In genomic region chr3:69370156-69370944, GRCh38 we compare ENCODE assay signal across 10 cellular contexts. TPM values are rescaled to one million over a fixed set of nuclear protein-coding genes. Genes with fewer than 3 reads are reported as not detected.
DNase-seq lines count a peak whose midpoint lies in the region; ATAC-seq and TF ChIP-seq lines count a peak whose summit lies in the region.
"Had no signal": no experiment of that assay in that cellular context is flagged by ENCODE, and none has a peak within 500 bp of the region (broad histone marks: within the 10 kb centered on the region; RNA-seq: fewer than 3 reads in every experiment).

No MANE protein-coding gene starts in this region.

- peak overlapping the region; percentile 87 for H3K27ac ChIP-seq in mammary epithelial cell (ENCODE audit: insufficient read depth, low read depth, low read length)
- peak overlapping the region; percentile 24 to 61 (median 55) for H3K27ac ChIP-seq in tibial nerve
- H3K27ac ChIP-seq: PC-9 had no signal

- no peaks in the 10 kb centered on the region for H4K20me1 ChIP-seq in mammary epithelial cell (ENCODE audit: insufficient read depth, low read length)

- peak overlapping the region; percentile 7 for H3K4me3 Mint-ChIP-seq in activated T-cell treated with anti-CD3 and anti-CD28 coated beads, Interleukin-2, amount 50 U/mL, for 4 hours
- no peak overlapping the region for H3K4me3 Mint-ChIP-seq in T-helper 2 cell treated with Interferon-gamma antibody and Interleukin-4, amounts not matched to agents 5 μg/mL and 100 μg/mL, for 36 hours

- H3K4me1 ChIP-seq in mammary epithelial cell (ENCODE audit: insufficient read depth, low read length) = peaks cover 46% of the 10 kb centered on the region
- H3K4me1 ChIP-seq in tibial nerve = peaks cover 0 to 33% (median 4%) of the 10 kb centered on the region in 4 donors

- in situ Hi-C loops in mammary epithelial cell (cut with MboI; ENCODE audit: low sequenced_read_pairs in 2 of 2) = no loop called here
- in situ Hi-C loops in GM13976 (cut with MboI; ENCODE audit: low sequenced_read_pairs, unreplicated experiment) = no loop called here

- no peak for TF ChIP-seq POLR2A in tibial nerve (IDR thresholded peaks at IDR 0.05)

- H3K27ac Mint-ChIP-seq in T-helper 2 cell treated with Interferon-gamma antibody and Interleukin-4, amounts not matched to agents 5 μg/mL and 100 μg/mL, for 36 hours = no peak overlapping the region

- peak overlapping the region; percentile 46 for H2AFZ ChIP-seq in mammary epithelial cell (ENCODE audit: low read depth, low read length)
- H2AFZ ChIP-seq: PC-9 had no signal

- H3K4me3 ChIP-seq in mammary epithelial cell (replicated peaks in 1 of 3; ENCODE audit: insufficient read depth in 1 of 3, low read depth in 2 of 3, low read length in 3 of 3) (peak overlapping the region; percentile 15 to 26 (median 17)), tibial nerve (peak overlapping the region in 2 of 4 donors; percentile 6 to 23)
- H3K4me3 ChIP-seq: PC-9 had no signal

- CTCF ChIA-PET in mammary epithelial cell (lab: Charles Lee; ENCODE audit: low non-redundant PET) = interaction anchor here (0.8 kb wide), 1 partner anchor 38 kb away, joined by 5 read pairs; no protein-coding TSS in a partner anchor

- 11% methylated on average over 15 of the region's 17 CpGs for WGBS in mammary epithelial cell (ENCODE audit: low coverage, missing lambda C conversion rate)
- 36 to 37% methylated on average over 17 of the region's 17 CpGs for WGBS in tibial nerve, 2 donors

- H3K9me3 ChIP-seq in mammary epithelial cell (replicated peaks; ENCODE audit: insufficient read depth, low read length) (no peaks in the 10 kb centered on the region), tibial nerve (no peaks in the 10 kb centered on the region)

- H3K9ac ChIP-seq in mammary epithelial cell (ENCODE audit: insufficient read depth, low read length) = peak overlapping the region; percentile 73

- ATAC-seq in activated T-cell treated with anti-CD3 and anti-CD28 coated beads, Interleukin-2, amount 50 U/mL, for 4 hours = peak in 1 of 2 donors; percentile 43

- no peaks in the 10 kb centered on the region for H3K27me3 ChIP-seq in mammary epithelial cell (ENCODE audit: insufficient read depth, low read length)
- no peaks in the 10 kb centered on the region for H3K27me3 ChIP-seq in tibial nerve

- dilution Hi-C loops in mammary epithelial cell (cut with HindIII; ENCODE audit: low sequenced_read_pairs) = no loop called here

- DNase-seq in activated T-cell treated with anti-CD3 and anti-CD28 coated beads, Interleukin-2, amount 50 U/mL, for 4 hours = no peak
- no peak for DNase-seq in activated T-cell treated with anti-CD3 and anti-CD28 coated beads, Interleukin-2, amount 50 U/mL, for 1 hour
- DNase-seq in mammary epithelial cell = peak; percentile 70
- DNase-seq in lung microvascular endothelial cell (ENCODE audit: low read depth in 2 of 2) = peak; percentile 66 to 71
- peak in 1 of 2 donors; percentile 46 for DNase-seq in tibial nerve (ENCODE audit: low spot score in 2 of 2)
- no peak for DNase-seq in T-helper 2 cell treated with Interferon-gamma antibody and Interleukin-4, amounts not matched to agents 5 μg/mL and 100 μg/mL, for 36 hours (ENCODE audit: low spot score)
- DNase-seq in NCI-H1694 treated with DMSO at 0.1 percent for 48 hours (lab: John Stamatoyannopoulos, UW) = no peak
- DNase-seq in GM13976 (ENCODE audit: low spot score) = no peak
- DNase-seq: cortex of kidney had no signal

- TSS peak; percentile 64 for BruUV-seq in mammary epithelial cell (replicated peaks; lab: Mats Ljungman, UMichigan)

- no peaks in the 10 kb centered on the region for H3K9me3 Mint-ChIP-seq in activated T-cell treated with anti-CD3 and anti-CD28 coated beads, Interleukin-2, amount 50 U/mL, for 4 hours
- no peaks in the 10 kb centered on the region for H3K9me3 Mint-ChIP-seq in T-helper 2 cell treated with Interferon-gamma antibody and Interleukin-4, amounts not matched to agents 5 μg/mL and 100 μg/mL, for 36 hours

- peak overlapping the region; percentile 68 for H3K4me2 ChIP-seq in mammary epithelial cell (ENCODE audit: insufficient read depth, low read depth, low read length)
- H3K4me2 ChIP-seq: PC-9 had no signal

- intact Hi-C loops in mammary epithelial cell (cut with micrococcal nuclease) = no loop called here

- H3K36me3 Mint-ChIP-seq in activated T-cell treated with anti-CD3 and anti-CD28 coated beads, Interleukin-2, amount 50 U/mL, for 4 hours (ENCODE audit: insufficient read depth) = no peaks in the 10 kb centered on the region
- H3K36me3 Mint-ChIP-seq in T-helper 2 cell treated with Interferon-gamma antibody and Interleukin-4, amounts not matched to agents 5 μg/mL and 100 μg/mL, for 36 hours (ENCODE audit: low read depth) = no peaks in the 10 kb centered on the region

- H3K36me3 ChIP-seq in mammary epithelial cell (ENCODE audit: insufficient read depth, low read length) = no peaks in the 10 kb centered on the region
- no peaks in the 10 kb centered on the region for H3K36me3 ChIP-seq in tibial nerve

- H3K27me3 Mint-ChIP-seq in activated T-cell treated with anti-CD3 and anti-CD28 coated beads, Interleukin-2, amount 50 U/mL, for 4 hours (ENCODE audit: low read depth) = no peaks in the 10 kb centered on the region
- peaks cover 6% of the 10 kb centered on the region for H3K27me3 Mint-ChIP-seq in T-helper 2 cell treated with Interferon-gamma antibody and Interleukin-4, amounts not matched to agents 5 μg/mL and 100 μg/mL, for 36 hours (ENCODE audit: low read depth)

- H3K4me1 Mint-ChIP-seq in activated T-cell treated with anti-CD3 and anti-CD28 coated beads, Interleukin-2, amount 50 U/mL, for 4 hours (ENCODE audit: low read depth) = peaks cover 36% of the 10 kb centered on the region
- H3K4me1 Mint-ChIP-seq in T-helper 2 cell treated with Interferon-gamma antibody and Interleukin-4, amounts not matched to agents 5 μg/mL and 100 μg/mL, for 36 hours (ENCODE audit: low read depth) = peaks cover 18% of the 10 kb centered on the region

- TF ChIP-seq EP300 in tibial nerve (IDR thresholded peaks at IDR 0.05) = peak in 1 of 2 donors; percentile 50

- TF ChIP-seq CTCF in mammary epithelial cell (conservative IDR thresholded peaks at IDR 0.05 in 1 of 2, IDR thresholded peaks at IDR 0.05 in 1 of 2; ENCODE audit: extremely low read depth in 1 of 2, insufficient read depth in 1 of 2, low read depth in 1 of 2, low read length in 2 of 2) = no peak
- no peak for TF ChIP-seq CTCF in tibial nerve (IDR thresholded peaks at IDR 0.05)
- TF ChIP-seq CTCF in GM13976 (IDR thresholded peaks at IDR 0.05; ENCODE audit: borderline replicate concordance, control extremely low read depth, extremely low read depth, insufficient read depth, missing control alignments) = no peak

- peaks cover 47% of the 10 kb centered on the region for H3K79me2 ChIP-seq in mammary epithelial cell (ENCODE audit: insufficient read depth, low read length)

RNA-seq across cellular contexts. Expression of gene FRMD4B, which starts 15.5 kb away (rescaled TPM):
- total RNA-seq in activated T-cell treated with anti-CD3 and anti-CD28 coated beads, Interleukin-2, amount 50 U/mL, for 4 hours = 10 to 100 TPM; 16.3 to 24.6 (median 23.6) TPM
- 10 to 100 TPM; 42.0 to 64.1 TPM for total RNA-seq in mammary epithelial cell
- 26.5 TPM for polyA plus RNA-seq in mammary epithelial cell
- 91.6 TPM for polyA minus RNA-seq in mammary epithelial cell
- 36.6 and 73.2 TPM in 2 replicates for total RNA-seq in lung microvascular endothelial cell
- total RNA-seq in tibial nerve = 10 to 100 TPM; 41.7 to 62.1 (median 56.1) TPM

Comparison
In these comparisons a context has a peak if more than half of its experiments do, and no peak if none do; other contexts are left out.
1. DNase-seq: peak in mammary epithelial cell (single experiment) and lung microvascular endothelial cell (2 of 2); none in activated T-cell treated with anti-CD3 and anti-CD28 coated beads, Interleukin-2, amount 50 U/mL, for 4 hours (single experiment), activated T-cell treated with anti-CD3 and anti-CD28 coated beads, Interleukin-2, amount 50 U/mL, for 1 hour (single experiment), T-helper 2 cell treated with Interferon-gamma antibody and Interleukin-4, amounts not matched to agents 5 μg/mL and 100 μg/mL, for 36 hours (single experiment), NCI-H1694 treated with DMSO at 0.1 percent for 48 hours (single experiment) and GM13976 (single experiment).